9 cellular contexts compared by ENCODE assay signal in genomic region chr1:23394664-23395063, GRCh38. TPM values are rescaled to one million over a fixed set of nuclear protein-coding genes. Genes with fewer than 3 reads are reported as not detected.
DNase-seq lines count a peak whose midpoint lies in the region; ATAC-seq and TF ChIP-seq lines count a peak whose summit lies in the region.
"Had no signal": no experiment of that assay in that cellular context is flagged by ENCODE, and none has a peak within 500 bp of the region (broad histone marks: within the 10 kb centered on the region; RNA-seq: fewer than 3 reads in every experiment).

No MANE protein-coding gene starts in this region.

- H3K4me3 ChIP-seq in ascending aorta (no peak overlapping the region), hepatocyte (no peak overlapping the region), psoas muscle (no peak overlapping the region)

- no peak overlapping the region for H2AFZ ChIP-seq in hepatocyte

- no peaks in the 10 kb centered on the region for H3K9me2 ChIP-seq in hepatocyte (replicated peaks; ENCODE audit: insufficient read depth)

- intact Hi-C loops in ascending aorta (cut with DNase I) (no loop called here), psoas muscle (cut with DNase I) (no loop called here)

- H3K27ac ChIP-seq in ascending aorta (peak overlapping the region; percentile 34 to 60), hepatocyte (peak overlapping the region; percentile 84), psoas muscle (peak overlapping the region; percentile 67)

- peak; percentile 60 to 85 (median 71) for ATAC-seq in psoas muscle
- no peak for ATAC-seq in GM19455 (IDR thresholded peaks at IDR 0.05; ENCODE audit: unreplicated experiment)

- H3K36me3 ChIP-seq in ascending aorta (peaks cover 3 to 25% of the 10 kb centered on the region in 2 donors), hepatocyte (replicated peaks; ENCODE audit: insufficient read depth, low read depth) (no peaks in the 10 kb centered on the region), psoas muscle (ENCODE audit: insufficient read depth in 1 of 2, low read depth in 1 of 2) (peaks cover 0 to 44% of the 10 kb centered on the region in 2 donors)

- no peaks in the 10 kb centered on the region for H3K79me2 ChIP-seq in hepatocyte

- no peaks in the 10 kb centered on the region for H3K27me3 ChIP-seq in ascending aorta
- no peaks in the 10 kb centered on the region for H3K27me3 ChIP-seq in hepatocyte
- no peaks in the 10 kb centered on the region for H3K27me3 ChIP-seq in psoas muscle (ENCODE audit: insufficient read depth in 3 of 3, low read length in 2 of 3)

- H3K9me3 ChIP-seq in ascending aorta (no peaks in the 10 kb centered on the region), hepatocyte (ENCODE audit: low read depth) (no peaks in the 10 kb centered on the region), psoas muscle (no peaks in the 10 kb centered on the region)

- H3K4me1 ChIP-seq in ascending aorta (no peaks in the 10 kb centered on the region), hepatocyte (ENCODE audit: insufficient read depth) (peaks cover 10% of the 10 kb centered on the region), psoas muscle (peaks cover 26% of the 10 kb centered on the region)

- H4K20me1 ChIP-seq in hepatocyte (ENCODE audit: insufficient read depth, poor library complexity, severe bottlenecking) = no peaks in the 10 kb centered on the region

- WGBS in hepatocyte (ENCODE audit: low lambda C conversion rate, missing lambda C conversion rate) = 33% methylated on average over 7 of the region's 7 CpGs
- 21 to 29% (median 23%) methylated on average over 7 of the region's 7 CpGs for WGBS in psoas muscle, 3 donors

- TF ChIP-seq CTCF in ascending aorta (IDR thresholded peaks at IDR 0.05) (no peak), hepatocyte (IDR thresholded peaks at IDR 0.05; ENCODE audit: poor library complexity) (no peak), psoas muscle (IDR thresholded peaks at IDR 0.05) (no peak)

- H3K4me2 ChIP-seq in hepatocyte = peak overlapping the region; percentile 40

- peak; percentile 76 for DNase-seq in Daoy (ENCODE audit: low read depth)
- DNase-seq in ascending aorta (ENCODE audit: low spot score in 2 of 2) = peak in 1 of 2 donors; percentile 89
- DNase-seq in hepatocyte (ENCODE audit: low spot score) = peak; percentile 74
- peak; percentile 90 for DNase-seq in psoas muscle
- no peak for DNase-seq in midbrain (lab: John Stamatoyannopoulos, UW)
- no peak for DNase-seq in GM19240 (ENCODE audit: insufficient read length, low spot score)
- DNase-seq in DMS 273 treated with DMSO at 0.1 percent for 48 hours (lab: John Stamatoyannopoulos, UW) = no peak
- DNase-seq: NCI-H1436 treated with DMSO at 0.1 percent for 48 hours had no signal

RNA-seq across cellular contexts. Expression of gene ZNF436, which starts 25.0 kb away (rescaled TPM):
- 9.4 and 12.9 TPM in 2 replicates for total RNA-seq in Daoy (2014; rRNA removed; shearing (Covaris generic))
- 3.1 TPM for total RNA-seq in ascending aorta
- total RNA-seq in hepatocyte = 15.5 and 17.1 TPM in 2 replicates
- 4.4 and 7.5 TPM in 2 replicates for polyA plus RNA-seq in hepatocyte
- total RNA-seq in psoas muscle = 10 to 100 TPM in 1 of 4 donors, 1 to 10 TPM in 3; 6.8 to 11.5 (median 8.6) TPM
- 1 to 10 TPM; 2.2 to 7.2 (median 3.1) TPM for polyA plus RNA-seq in psoas muscle

RNA-seq across cellular contexts. Expression of gene TCEA3, which starts 29.9 kb away (rescaled TPM):
- 1.7 and 4.3 TPM in 2 replicates for total RNA-seq in Daoy (2014; rRNA removed; shearing (Covaris generic))
- total RNA-seq in ascending aorta (11.3 TPM), hepatocyte (30.2 and 30.8 TPM in 2 replicates), psoas muscle (100 to 1,000 TPM; 140 to 200 (median 170) TPM)
- polyA plus RNA-seq in hepatocyte (27.6 and 31.2 TPM in 2 replicates), psoas muscle (100 to 1,000 TPM in 2 of 3 donors, 10 to 100 TPM in 1; 70.2 to 301 (median 195) TPM)

RNA-seq across cellular contexts. Expression of gene HNRNPR, which starts 50.6 kb away (rescaled TPM):
- 196 and 221 TPM in 2 replicates for total RNA-seq in Daoy (2014; rRNA removed; shearing (Covaris generic))
- total RNA-seq in ascending aorta (21.5 TPM), hepatocyte (104 and 106 TPM in 2 replicates), psoas muscle (10 to 100 TPM; 39.8 to 81.0 (median 71.4) TPM)
- polyA plus RNA-seq in hepatocyte (105 and 112 TPM in 2 replicates), psoas muscle (100 to 1,000 TPM in 1 of 3 donors, 10 to 100 TPM in 2; 46.3 to 107 (median 94.0) TPM)

Comparison
In these comparisons a context has a peak if more than half of its experiments do, and no peak if none do; other contexts are left out.
1. DNase-seq: peak in Daoy (single experiment), hepatocyte (single experiment) and psoas muscle (2 of 2); none in midbrain (single experiment), GM19240 (single experiment) and DMS 273 treated with DMSO at 0.1 percent for 48 hours (single experiment).
2. Peak in every context shown above with its lines, with median percentiles within 50 percentile points of each other: H3K27ac ChIP-seq.